18 cellular contexts compared by ENCODE assay signal in the genomic region with DNA sequence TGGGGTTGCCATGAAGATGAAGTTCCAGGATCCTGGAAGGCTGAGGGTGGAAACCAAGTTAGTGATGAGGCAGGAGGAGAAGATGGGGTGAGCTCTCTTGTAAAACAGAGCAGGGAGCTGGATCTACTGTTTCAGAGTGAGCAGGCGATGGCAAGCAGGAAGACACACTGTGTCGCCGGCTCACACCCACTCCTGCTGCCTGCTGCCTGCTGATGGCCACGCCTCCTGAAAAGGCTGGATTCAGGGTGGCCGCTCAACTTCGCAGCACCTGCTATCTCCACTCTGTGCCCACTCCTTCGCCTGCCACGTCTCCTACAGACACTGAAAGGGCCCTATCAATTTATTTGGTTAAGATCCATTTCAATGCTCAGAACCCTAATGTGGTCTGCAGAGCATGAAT.
"Had no signal": no experiment of that assay in that cellular context is flagged by ENCODE, and none has a peak within 500 bp of the region (broad histone marks: within the 10 kb centered on the region; RNA-seq: fewer than 3 reads in every experiment).

No MANE protein-coding gene starts in this region.

- H3K9me3 Mint-ChIP-seq: activated naive CD4-positive, alpha-beta T cell treated with anti-CD3 and anti-CD28 coated beads, Interleukin-2, amount 10 ng/mL, durations not matched to agents 7 days and 5 days; activated T-cell treated with anti-CD3 and anti-CD28 coated beads, Interleukin-2, amount 50 U/mL, for 72 hours; naive thymus-derived CD8-positive, alpha-beta T cell; stimulated activated naive CD8-positive, alpha-beta T cell treated with anti-CD3 and anti-CD28 coated beads, Interleukin-15, amount 100 ng/mL, for 72 hours had no signal

- DNase-seq: activated CD4-positive, alpha-beta T cell treated with anti-CD3 and anti-CD28 coated beads for 1 hour; activated CD4-positive, alpha-beta T cell treated with anti-CD3 and anti-CD28 coated beads, Interleukin-2, amount 50 U/mL, for 4 hours; activated effector memory CD4-positive, alpha-beta T cell treated with Interleukin-2 at 50 U/mL for 16 hours; activated naive CD4-positive, alpha-beta T cell treated with anti-CD3 and anti-CD28 coated beads, Interleukin-2, amount 10 ng/mL, durations not matched to agents 7 days and 5 days; activated T-cell treated with anti-CD3 and anti-CD28 coated beads, Interleukin-2, amount 50 U/mL, for 72 hours; colonic mucosa; esophagus squamous epithelium; gastrocnemius medialis; hippocampal formation; left ventricle myocardium inferior; naive thymus-derived CD8-positive, alpha-beta T cell; pancreas; right cardiac atrium; stimulated activated CD4-positive, alpha-beta T cell treated with anti-CD3 and anti-CD28 coated beads, Interleukin-12 subunit alpha, Interleukin-12 subunit beta, amount 100 ng/mL, for 4 hours; stimulated activated naive CD8-positive, alpha-beta T cell treated with anti-CD3 and anti-CD28 coated beads, Interleukin-15, amount 100 ng/mL, for 72 hours; tibial artery; WERI-Rb-1 had no signal

- H3K4me3 Mint-ChIP-seq: activated naive CD4-positive, alpha-beta T cell treated with anti-CD3 and anti-CD28 coated beads, Interleukin-2, amount 10 ng/mL, durations not matched to agents 7 days and 5 days; activated T-cell treated with anti-CD3 and anti-CD28 coated beads, Interleukin-2, amount 50 U/mL, for 72 hours; mesothelial cell of epicardium; naive thymus-derived CD8-positive, alpha-beta T cell; stimulated activated naive CD8-positive, alpha-beta T cell treated with anti-CD3 and anti-CD28 coated beads, Interleukin-15, amount 100 ng/mL, for 72 hours had no signal

- H3K27ac ChIP-seq: colonic mucosa, esophagus squamous epithelium, gastrocnemius medialis, left ventricle myocardium inferior, pancreas, tibial artery, WERI-Rb-1 had no signal

- ATAC-seq: activated T-cell treated with anti-CD3 and anti-CD28 coated beads, Interleukin-2, amount 50 U/mL, for 72 hours; gastrocnemius medialis; naive thymus-derived CD8-positive, alpha-beta T cell; right cardiac atrium; stimulated activated naive CD8-positive, alpha-beta T cell treated with anti-CD3 and anti-CD28 coated beads, Interleukin-15, amount 100 ng/mL, for 72 hours had no signal

- H3K4me3 ChIP-seq: colonic mucosa, esophagus squamous epithelium, gastrocnemius medialis, left ventricle myocardium inferior, pancreas, tibial artery had no signal

- H3K9me3 ChIP-seq: colonic mucosa, esophagus squamous epithelium, gastrocnemius medialis, left ventricle myocardium inferior, pancreas, tibial artery had no signal

- H3K27me3 Mint-ChIP-seq: activated naive CD4-positive, alpha-beta T cell treated with anti-CD3 and anti-CD28 coated beads, Interleukin-2, amount 10 ng/mL, durations not matched to agents 7 days and 5 days; naive thymus-derived CD8-positive, alpha-beta T cell; stimulated activated naive CD8-positive, alpha-beta T cell treated with anti-CD3 and anti-CD28 coated beads, Interleukin-15, amount 100 ng/mL, for 72 hours had no signal

- H3K27me3 ChIP-seq: colonic mucosa, esophagus squamous epithelium, gastrocnemius medialis, pancreas, tibial artery had no signal

- H3K4me1 ChIP-seq: colonic mucosa, gastrocnemius medialis, left ventricle myocardium inferior, pancreas, tibial artery had no signal

- H3K4me1 Mint-ChIP-seq: activated naive CD4-positive, alpha-beta T cell treated with anti-CD3 and anti-CD28 coated beads, Interleukin-2, amount 10 ng/mL, durations not matched to agents 7 days and 5 days; mesothelial cell of epicardium had no signal

- H3K27ac Mint-ChIP-seq: activated naive CD4-positive, alpha-beta T cell treated with anti-CD3 and anti-CD28 coated beads, Interleukin-2, amount 10 ng/mL, durations not matched to agents 7 days and 5 days; activated T-cell treated with anti-CD3 and anti-CD28 coated beads, Interleukin-2, amount 50 U/mL, for 72 hours; mesothelial cell of epicardium; naive thymus-derived CD8-positive, alpha-beta T cell; stimulated activated naive CD8-positive, alpha-beta T cell treated with anti-CD3 and anti-CD28 coated beads, Interleukin-15, amount 100 ng/mL, for 72 hours had no signal

- H3K36me3 ChIP-seq: colonic mucosa, gastrocnemius medialis, pancreas, WERI-Rb-1 had no signal
